In the genomic region with DNA sequence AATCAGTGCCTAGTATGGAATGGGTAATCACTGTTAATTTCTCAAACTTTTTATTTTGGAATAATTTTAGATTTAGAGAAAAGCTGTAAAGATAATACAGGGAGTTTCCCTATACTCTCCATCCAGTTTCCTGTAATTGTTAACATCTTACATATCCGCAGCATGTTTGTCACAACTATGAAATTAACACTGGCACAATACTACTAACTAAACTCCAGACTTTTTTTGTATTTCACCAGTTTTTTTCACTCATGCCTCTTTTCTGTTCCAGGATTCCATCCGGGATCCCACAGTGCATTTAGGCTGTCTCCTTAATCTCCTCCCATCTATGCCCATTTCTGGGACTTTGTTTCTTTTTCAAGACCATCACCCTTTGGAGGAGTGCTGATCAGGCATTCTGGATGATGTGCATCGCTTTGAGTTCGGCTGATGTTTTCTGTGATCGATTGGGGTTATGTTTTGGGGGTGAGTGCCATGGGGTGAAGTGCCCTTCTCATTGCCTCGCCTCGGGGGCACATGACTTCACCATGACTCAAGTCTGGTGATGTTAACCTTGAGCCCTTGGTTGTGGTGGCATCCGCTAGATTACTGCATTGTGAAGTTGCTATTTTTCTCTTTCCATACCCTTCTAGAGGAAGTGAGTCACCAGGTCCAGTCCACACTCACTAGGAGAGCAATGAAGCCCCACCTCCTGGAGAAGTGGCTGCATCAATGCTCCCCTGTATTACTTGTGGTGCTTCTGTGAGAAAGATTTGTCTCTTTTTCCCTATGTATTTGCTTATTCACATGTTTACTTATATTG, we compare ENCODE assay signal across 1 cellular context.
TF ChIP-seq lines count a peak whose summit lies in the region.

No MANE protein-coding gene starts in this region.

TF ChIP-seq in HepG2, 621 proteins besides CTCF, POLR2A, EP300 and RAD21 (continued from another document):
- TF ChIP-seq, protein P1, sequence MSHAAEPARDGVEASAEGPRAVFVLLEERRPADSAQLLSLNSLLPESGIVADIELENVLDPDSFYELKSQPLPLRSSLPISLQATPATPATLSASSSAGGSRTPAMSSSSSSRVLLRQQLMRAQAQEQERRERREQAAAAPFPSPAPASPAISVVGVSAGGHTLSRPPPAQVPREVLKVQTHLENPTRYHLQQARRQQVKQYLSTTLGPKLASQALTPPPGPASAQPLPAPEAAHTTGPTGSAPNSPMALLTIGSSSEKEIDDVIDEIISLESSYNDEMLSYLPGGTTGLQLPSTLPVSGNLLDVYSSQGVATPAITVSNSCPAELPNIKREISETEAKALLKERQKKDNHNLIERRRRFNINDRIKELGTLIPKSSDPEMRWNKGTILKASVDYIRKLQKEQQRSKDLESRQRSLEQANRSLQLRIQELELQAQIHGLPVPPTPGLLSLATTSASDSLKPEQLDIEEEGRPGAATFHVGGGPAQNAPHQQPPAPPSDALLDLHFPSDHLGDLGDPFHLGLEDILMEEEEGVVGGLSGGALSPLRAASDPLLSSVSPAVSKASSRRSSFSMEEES (CRISPR knock-in tag; IDR thresholded peaks at IDR 0.05), result 0 out of 2 replicates have a peak, but pooled peaks have one; percentile 34
- TF ChIP-seq RARA (CRISPR knock-in tag; IDR thresholded peaks at IDR 0.05) (peak; percentile 50), HOMEZ (CRISPR knock-in tag; IDR thresholded peaks at IDR 0.05; ENCODE audit: low read depth) (0 out of 2 replicates have a peak, but pooled peaks have one; percentile 43), FOXA3 (CRISPR knock-in tag; IDR thresholded peaks at IDR 0.05) (peak; percentile 32; the same call in 1 of the 2 replicates), ZNF501 (CRISPR knock-in tag; IDR thresholded peaks at IDR 0.05) (no peak), ARID5B (CRISPR knock-in tag; IDR thresholded peaks at IDR 0.05) (peak; percentile 48; the same call in 1 of the 2 replicates), PPARG (CRISPR knock-in tag; conservative IDR thresholded peaks at IDR 0.05) (no peak), NFATC3 (CRISPR knock-in tag; IDR thresholded peaks at IDR 0.05) (no peak), ZNF850 (CRISPR knock-in tag; conservative IDR thresholded peaks at IDR 0.05) (no peak), PRMT3 (CRISPR knock-in tag; IDR thresholded peaks at IDR 0.05; ENCODE audit: borderline replicate concordance, low read depth) (no peak), DBP (CRISPR knock-in tag; IDR thresholded peaks at IDR 0.05; ENCODE audit: not compliant biosample characterization) (no peak), DNMT1 (CRISPR knock-in tag; IDR thresholded peaks at IDR 0.05) (no peak), ELF3 (CRISPR knock-in tag; IDR thresholded peaks at IDR 0.05) (0 out of 2 replicates have a peak, but pooled peaks have one; percentile 20), REPIN1 (CRISPR knock-in tag; IDR thresholded peaks at IDR 0.05; ENCODE audit: borderline replicate concordance, low read depth) (no peak), MTF2 (CRISPR knock-in tag; IDR thresholded peaks at IDR 0.05; ENCODE audit: borderline replicate concordance) (no peak), MAFF (IDR thresholded peaks at IDR 0.05; ENCODE audit: low read depth, low read length) (0 out of 2 replicates have a peak, but pooled peaks have one; percentile 27), TEAD3 (CRISPR knock-in tag; optimal IDR thresholded peaks at IDR 0.05; ENCODE audit: borderline replicate concordance) (peak; percentile 8), PTBP1 (IDR thresholded peaks at IDR 0.05; ENCODE audit: low read depth, low read length, poor library complexity, severe bottlenecking) (no peak), TSC22D2 (CRISPR knock-in tag; IDR thresholded peaks at IDR 0.05; ENCODE audit: borderline replicate concordance) (no peak), ARNTL (CRISPR knock-in tag; IDR thresholded peaks at IDR 0.05) (no peak), HMG20A (CRISPR knock-in tag; IDR thresholded peaks at IDR 0.05; ENCODE audit: borderline replicate concordance) (peak; percentile 46; the same call in 1 of the 2 replicates), FOSL2 (CRISPR knock-in tag; IDR thresholded peaks at IDR 0.05) (peak; percentile 89), SUZ12 (IDR thresholded peaks at IDR 0.05; ENCODE audit: low read depth, low read length) (no peak)
- TF ChIP-seq, protein P2, sequence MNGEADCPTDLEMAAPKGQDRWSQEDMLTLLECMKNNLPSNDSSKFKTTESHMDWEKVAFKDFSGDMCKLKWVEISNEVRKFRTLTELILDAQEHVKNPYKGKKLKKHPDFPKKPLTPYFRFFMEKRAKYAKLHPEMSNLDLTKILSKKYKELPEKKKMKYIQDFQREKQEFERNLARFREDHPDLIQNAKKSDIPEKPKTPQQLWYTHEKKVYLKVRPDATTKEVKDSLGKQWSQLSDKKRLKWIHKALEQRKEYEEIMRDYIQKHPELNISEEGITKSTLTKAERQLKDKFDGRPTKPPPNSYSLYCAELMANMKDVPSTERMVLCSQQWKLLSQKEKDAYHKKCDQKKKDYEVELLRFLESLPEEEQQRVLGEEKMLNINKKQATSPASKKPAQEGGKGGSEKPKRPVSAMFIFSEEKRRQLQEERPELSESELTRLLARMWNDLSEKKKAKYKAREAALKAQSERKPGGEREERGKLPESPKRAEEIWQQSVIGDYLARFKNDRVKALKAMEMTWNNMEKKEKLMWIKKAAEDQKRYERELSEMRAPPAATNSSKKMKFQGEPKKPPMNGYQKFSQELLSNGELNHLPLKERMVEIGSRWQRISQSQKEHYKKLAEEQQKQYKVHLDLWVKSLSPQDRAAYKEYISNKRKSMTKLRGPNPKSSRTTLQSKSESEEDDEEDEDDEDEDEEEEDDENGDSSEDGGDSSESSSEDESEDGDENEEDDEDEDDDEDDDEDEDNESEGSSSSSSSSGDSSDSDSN (CRISPR knock-in tag; IDR thresholded peaks at IDR 0.05), result no peak
- TF ChIP-seq, protein P3, sequence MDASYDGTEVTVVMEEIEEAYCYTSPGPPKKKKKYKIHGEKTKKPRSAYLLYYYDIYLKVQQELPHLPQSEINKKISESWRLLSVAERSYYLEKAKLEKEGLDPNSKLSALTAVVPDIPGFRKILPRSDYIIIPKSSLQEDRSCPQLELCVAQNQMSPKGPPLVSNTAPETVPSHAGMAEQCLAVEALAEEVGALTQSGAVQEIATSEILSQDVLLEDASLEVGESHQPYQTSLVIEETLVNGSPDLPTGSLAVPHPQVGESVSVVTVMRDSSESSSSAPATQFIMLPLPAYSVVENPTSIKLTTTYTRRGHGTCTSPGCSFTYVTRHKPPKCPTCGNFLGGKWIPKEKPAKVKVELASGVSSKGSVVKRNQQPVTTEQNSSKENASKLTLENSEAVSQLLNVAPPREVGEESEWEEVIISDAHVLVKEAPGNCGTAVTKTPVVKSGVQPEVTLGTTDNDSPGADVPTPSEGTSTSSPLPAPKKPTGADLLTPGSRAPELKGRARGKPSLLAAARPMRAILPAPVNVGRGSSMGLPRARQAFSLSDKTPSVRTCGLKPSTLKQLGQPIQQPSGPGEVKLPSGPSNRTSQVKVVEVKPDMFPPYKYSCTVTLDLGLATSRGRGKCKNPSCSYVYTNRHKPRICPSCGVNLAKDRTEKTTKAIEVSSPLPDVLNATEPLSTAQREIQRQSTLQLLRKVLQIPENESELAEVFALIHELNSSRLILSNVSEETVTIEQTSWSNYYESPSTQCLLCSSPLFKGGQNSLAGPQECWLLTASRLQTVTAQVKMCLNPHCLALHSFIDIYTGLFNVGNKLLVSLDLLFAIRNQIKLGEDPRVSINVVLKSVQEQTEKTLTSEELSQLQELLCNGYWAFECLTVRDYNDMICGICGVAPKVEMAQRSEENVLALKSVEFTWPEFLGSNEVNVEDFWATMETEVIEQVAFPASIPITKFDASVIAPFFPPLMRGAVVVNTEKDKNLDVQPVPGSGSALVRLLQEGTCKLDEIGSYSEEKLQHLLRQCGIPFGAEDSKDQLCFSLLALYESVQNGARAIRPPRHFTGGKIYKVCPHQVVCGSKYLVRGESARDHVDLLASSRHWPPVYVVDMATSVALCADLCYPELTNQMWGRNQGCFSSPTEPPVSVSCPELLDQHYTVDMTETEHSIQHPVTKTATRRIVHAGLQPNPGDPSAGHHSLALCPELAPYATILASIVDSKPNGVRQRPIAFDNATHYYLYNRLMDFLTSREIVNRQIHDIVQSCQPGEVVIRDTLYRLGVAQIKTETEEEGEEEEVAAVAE (CRISPR knock-in tag; IDR thresholded peaks at IDR 0.05; ENCODE audit: borderline replicate concordance), result no peak
